Comparison of ENCODE assay signal across 7 cellular contexts in the genomic region with DNA sequence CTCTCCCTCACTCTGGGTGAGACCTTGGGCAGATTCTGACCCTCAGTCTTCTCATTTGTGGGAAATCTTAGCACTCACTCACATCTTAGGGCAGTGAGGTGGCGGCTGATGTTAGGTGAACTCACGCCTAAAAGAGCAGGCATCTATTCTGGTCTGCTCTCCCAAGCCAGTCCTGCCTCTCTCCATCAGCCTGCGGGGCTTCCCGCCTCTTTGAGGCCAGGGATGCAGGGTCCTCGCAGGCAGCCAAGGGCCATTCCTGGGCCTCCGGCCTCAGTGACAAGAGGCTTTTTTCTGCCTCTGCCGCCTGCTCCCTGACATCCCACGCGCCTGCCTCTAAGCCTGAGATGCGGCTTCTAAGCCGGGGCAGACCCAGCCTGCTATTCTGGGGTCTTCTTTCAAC. TPM values are rescaled to one million over a fixed set of nuclear protein-coding genes. Genes with fewer than 3 reads are reported as not detected.
"Had no signal": no experiment of that assay in that cellular context is flagged by ENCODE, and none has a peak within 500 bp of the region (broad histone marks: within the 10 kb centered on the region; RNA-seq: fewer than 3 reads in every experiment).

No MANE protein-coding gene starts in this region.

- H3K9ac ChIP-seq: GM23248 had no signal

- H3K9me3 Mint-ChIP-seq: H9 had no signal

- H3K4me3 Mint-ChIP-seq: H9 had no signal

- H2AFZ ChIP-seq: GM23248 had no signal

- H3K27ac ChIP-seq: GM23248 had no signal

- H3K27ac Mint-ChIP-seq: H9 had no signal

- H3K4me3 ChIP-seq: GM23248, K562 had no signal

- ATAC-seq: K562 had no signal

- DNase-seq: GM23248, H9, HCEC 1CT, IMR-90 had no signal

RNA-seq across cellular contexts. Expression of gene FGF4, which starts 13.8 kb away (rescaled TPM):
- total RNA-seq: GM23248, HT-29, IMR-90, K562 had no signal

RNA-seq across cellular contexts. Expression of gene FGF3, which starts 30.3 kb away (rescaled TPM):
- total RNA-seq: GM23248, H1, H9, IMR-90, K562 had no signal
